In genomic region chr2:23916727-23917458, GRCh38 we compare ENCODE assay signal across 10 cellular contexts. TPM values are rescaled to one million over a fixed set of nuclear protein-coding genes. Genes with fewer than 3 reads are reported as not detected.
A peak's percentile ranks its signal among the peaks of the same experiment; 100 is the strongest.
DNase-seq lines count a peak whose midpoint lies in the region; ATAC-seq and TF ChIP-seq lines count a peak whose summit lies in the region.
"Had no signal": no experiment of that assay in that cellular context is flagged by ENCODE, and none has a peak within 500 bp of the region (broad histone marks: within the 10 kb centered on the region; RNA-seq: fewer than 3 reads in every experiment).

No MANE protein-coding gene starts in this region.

- POLR2A ChIA-PET in activated naive CD8-positive, alpha-beta T cell treated with anti-CD3 and anti-CD28 coated beads, Interleukin-2, amount 10 ng/mL, durations not matched to agents 7 days and 5 days (lab: Charles Lee), result no interaction called here

- no peak for DNase-seq in activated naive CD4-positive, alpha-beta T cell treated with anti-CD3 and anti-CD28 coated beads, Interleukin-2, amount 10 ng/mL, durations not matched to agents 7 days and 5 days
- DNase-seq in activated naive CD8-positive, alpha-beta T cell treated with anti-CD3 and anti-CD28 coated beads, Interleukin-2, amount 10 ng/mL, durations not matched to agents 7 days and 5 days, result no peak
- DNase-seq in stimulated activated naive CD8-positive, alpha-beta T cell treated with anti-CD3 and anti-CD28 coated beads, Interleukin-15, amount 100 ng/mL, for 72 hours, result no peak
- no peak for DNase-seq in brain microvascular endothelial cell
- no peak for DNase-seq in RPMI8226
- DNase-seq: tibial artery had no signal

- H3K4me1 ChIP-seq in HUES48 (ENCODE audit: control insufficient read depth, insufficient read depth, low read length), result peaks cover 11% of the 10 kb centered on the region

- TF ChIP-seq CTCF in brain microvascular endothelial cell (IDR thresholded peaks at IDR 0.05; ENCODE audit: low read depth, low read length, missing control alignments), result no peak

- no peak overlapping the region; the same call in 1 of the 2 replicates for H3K4me3 ChIP-seq in HUES48 (ENCODE audit: low read depth, low read length)
- no peak overlapping the region for H3K4me3 ChIP-seq in brain microvascular endothelial cell (ENCODE audit: low read depth, low read length)
- H3K4me3 ChIP-seq: skin epidermis, tibial artery had no signal

- CTCF ChIA-PET in activated naive CD4-positive, alpha-beta T cell treated with anti-CD3 and anti-CD28 coated beads, Interleukin-2, amount 10 ng/mL, durations not matched to agents 7 days and 5 days (lab: Charles Lee), result no interaction called here

- H3K36me3 ChIP-seq in HUES48 (ENCODE audit: control insufficient read depth, insufficient read depth, low read length) (no peaks in the 10 kb centered on the region), brain microvascular endothelial cell (replicated peaks) (no peaks in the 10 kb centered on the region)
- H3K36me3 ChIP-seq: tibial artery had no signal

- H3K27me3 ChIP-seq in HUES48 (ENCODE audit: control insufficient read depth, insufficient read depth, low read length), result no peaks in the 10 kb centered on the region
- H3K27me3 ChIP-seq in brain microvascular endothelial cell (replicated peaks), result no peaks in the 10 kb centered on the region
- H3K27me3 ChIP-seq: tibial artery had no signal

- H3K9me3 ChIP-seq in HUES48 (ENCODE audit: control insufficient read depth, insufficient read depth, low read length), result no peaks in the 10 kb centered on the region
- H3K9me3 ChIP-seq: tibial artery had no signal

- H3K4me1 Mint-ChIP-seq in activated naive CD4-positive, alpha-beta T cell treated with anti-CD3 and anti-CD28 coated beads, Interleukin-2, amount 50 U/mL, for 24 hours, result peaks cover 73% of the 10 kb centered on the region
- peaks cover 26% of the 10 kb centered on the region for H3K4me1 Mint-ChIP-seq in activated naive CD4-positive, alpha-beta T cell treated with anti-CD3 and anti-CD28 coated beads, Interleukin-2, amount 10 ng/mL, durations not matched to agents 7 days and 5 days
- H3K4me1 Mint-ChIP-seq in activated naive CD8-positive, alpha-beta T cell treated with anti-CD3 and anti-CD28 coated beads, Interleukin-2, amount 10 ng/mL, durations not matched to agents 7 days and 5 days, result peaks cover 24% of the 10 kb centered on the region
- H3K4me1 Mint-ChIP-seq in stimulated activated naive CD8-positive, alpha-beta T cell treated with anti-CD3 and anti-CD28 coated beads, Interleukin-15, amount 100 ng/mL, for 72 hours, result peaks cover 64% of the 10 kb centered on the region

- no peaks in the 10 kb centered on the region for H3K27me3 Mint-ChIP-seq in activated naive CD4-positive, alpha-beta T cell treated with anti-CD3 and anti-CD28 coated beads, Interleukin-2, amount 50 U/mL, for 24 hours
- no peaks in the 10 kb centered on the region for H3K27me3 Mint-ChIP-seq in activated naive CD4-positive, alpha-beta T cell treated with anti-CD3 and anti-CD28 coated beads, Interleukin-2, amount 10 ng/mL, durations not matched to agents 7 days and 5 days
- no peaks in the 10 kb centered on the region for H3K27me3 Mint-ChIP-seq in activated naive CD8-positive, alpha-beta T cell treated with anti-CD3 and anti-CD28 coated beads, Interleukin-2, amount 10 ng/mL, durations not matched to agents 7 days and 5 days
- H3K27me3 Mint-ChIP-seq in stimulated activated naive CD8-positive, alpha-beta T cell treated with anti-CD3 and anti-CD28 coated beads, Interleukin-15, amount 100 ng/mL, for 72 hours, result no peaks in the 10 kb centered on the region

- H3K27ac Mint-ChIP-seq in activated naive CD4-positive, alpha-beta T cell treated with anti-CD3 and anti-CD28 coated beads, Interleukin-2, amount 50 U/mL, for 24 hours, result peak overlapping the region; percentile 90
- no peak overlapping the region for H3K27ac Mint-ChIP-seq in activated naive CD4-positive, alpha-beta T cell treated with anti-CD3 and anti-CD28 coated beads, Interleukin-2, amount 10 ng/mL, durations not matched to agents 7 days and 5 days
- peak overlapping the region; percentile 52 for H3K27ac Mint-ChIP-seq in activated naive CD8-positive, alpha-beta T cell treated with anti-CD3 and anti-CD28 coated beads, Interleukin-2, amount 10 ng/mL, durations not matched to agents 7 days and 5 days
- H3K27ac Mint-ChIP-seq in stimulated activated naive CD8-positive, alpha-beta T cell treated with anti-CD3 and anti-CD28 coated beads, Interleukin-15, amount 100 ng/mL, for 72 hours, result peak overlapping the region; percentile 25 to 54

- peak overlapping the region; percentile 73 for H3K27ac ChIP-seq in HUES48 (ENCODE audit: low read depth, low read length)
- H3K27ac ChIP-seq in brain microvascular endothelial cell, result no peak overlapping the region

- in situ Hi-C loops in brain microvascular endothelial cell (cut with HindIII; ENCODE audit: low pct_ligation_motif_present, low sequenced_read_pairs), result loop anchor here (25.0 kb wide), 1 partner anchor 105 kb away; no protein-coding TSS in a partner anchor

- H3K36me3 Mint-ChIP-seq in activated naive CD4-positive, alpha-beta T cell treated with anti-CD3 and anti-CD28 coated beads, Interleukin-2, amount 50 U/mL, for 24 hours, result peaks cover 5% of the 10 kb centered on the region
- peaks cover 8% of the 10 kb centered on the region for H3K36me3 Mint-ChIP-seq in activated naive CD4-positive, alpha-beta T cell treated with anti-CD3 and anti-CD28 coated beads, Interleukin-2, amount 10 ng/mL, durations not matched to agents 7 days and 5 days
- peaks cover 10% of the 10 kb centered on the region for H3K36me3 Mint-ChIP-seq in activated naive CD8-positive, alpha-beta T cell treated with anti-CD3 and anti-CD28 coated beads, Interleukin-2, amount 10 ng/mL, durations not matched to agents 7 days and 5 days

- H3K9me3 Mint-ChIP-seq in activated naive CD4-positive, alpha-beta T cell treated with anti-CD3 and anti-CD28 coated beads, Interleukin-2, amount 50 U/mL, for 24 hours, result no peaks in the 10 kb centered on the region
- H3K9me3 Mint-ChIP-seq in activated naive CD4-positive, alpha-beta T cell treated with anti-CD3 and anti-CD28 coated beads, Interleukin-2, amount 10 ng/mL, durations not matched to agents 7 days and 5 days, result no peaks in the 10 kb centered on the region
- no peaks in the 10 kb centered on the region for H3K9me3 Mint-ChIP-seq in activated naive CD8-positive, alpha-beta T cell treated with anti-CD3 and anti-CD28 coated beads, Interleukin-2, amount 10 ng/mL, durations not matched to agents 7 days and 5 days
- H3K9me3 Mint-ChIP-seq in stimulated activated naive CD8-positive, alpha-beta T cell treated with anti-CD3 and anti-CD28 coated beads, Interleukin-15, amount 100 ng/mL, for 72 hours, result no peaks in the 10 kb centered on the region

- ATAC-seq in activated naive CD8-positive, alpha-beta T cell treated with anti-CD3 and anti-CD28 coated beads, Interleukin-2, amount 10 ng/mL, durations not matched to agents 7 days and 5 days (ENCODE audit: low read depth), result peak; percentile 84
- peak; percentile 79 for ATAC-seq in stimulated activated naive CD8-positive, alpha-beta T cell treated with anti-CD3 and anti-CD28 coated beads, Interleukin-15, amount 100 ng/mL, for 72 hours
- ATAC-seq in GM19395 (IDR thresholded peaks at IDR 0.05; ENCODE audit: unreplicated experiment), result no peak

- H3K4me3 Mint-ChIP-seq in activated naive CD4-positive, alpha-beta T cell treated with anti-CD3 and anti-CD28 coated beads, Interleukin-2, amount 50 U/mL, for 24 hours, result peak overlapping the region; percentile 30
- H3K4me3 Mint-ChIP-seq in activated naive CD4-positive, alpha-beta T cell treated with anti-CD3 and anti-CD28 coated beads, Interleukin-2, amount 10 ng/mL, durations not matched to agents 7 days and 5 days, result no peak overlapping the region
- peak overlapping the region; percentile 38 for H3K4me3 Mint-ChIP-seq in activated naive CD8-positive, alpha-beta T cell treated with anti-CD3 and anti-CD28 coated beads, Interleukin-2, amount 10 ng/mL, durations not matched to agents 7 days and 5 days
- peak overlapping the region; percentile 43 to 55 for H3K4me3 Mint-ChIP-seq in stimulated activated naive CD8-positive, alpha-beta T cell treated with anti-CD3 and anti-CD28 coated beads, Interleukin-15, amount 100 ng/mL, for 72 hours

- no peak overlapping the region for H3K9ac ChIP-seq in HUES48 (ENCODE audit: low read depth, low read length)

RNA-seq across cellular contexts. Expression of gene ATAD2B, which starts 10.0 kb away (rescaled TPM):
- total RNA-seq in activated naive CD8-positive, alpha-beta T cell treated with anti-CD3 and anti-CD28 coated beads, Interleukin-2, amount 10 ng/mL, durations not matched to agents 7 days and 5 days, result 10 to 100 TPM; 33.2 to 34.6 TPM

RNA-seq across cellular contexts. Expression of gene UBXN2A, which starts 23.4 kb away (rescaled TPM):
- 10 to 100 TPM; 11.2 to 12.4 TPM for total RNA-seq in activated naive CD8-positive, alpha-beta T cell treated with anti-CD3 and anti-CD28 coated beads, Interleukin-2, amount 10 ng/mL, durations not matched to agents 7 days and 5 days
